Comparison of ENCODE assay signal across 8 cellular contexts in genomic region chr1:37930246-37931142, GRCh38. TPM values are rescaled to one million over a fixed set of nuclear protein-coding genes. Genes with fewer than 3 reads are reported as not detected.
A peak's percentile ranks its signal among the peaks of the same experiment; 100 is the strongest.
DNase-seq lines count a peak whose midpoint lies in the region; ATAC-seq, FAIRE-seq and TF ChIP-seq lines count a peak whose summit lies in the region.

No MANE protein-coding gene starts in this region.

- peak overlapping the region; percentile 66 for H3K9ac ChIP-seq in OCI-LY3 (ENCODE audit: low read length)
- H3K9ac ChIP-seq in GM12878 (ENCODE audit: control insufficient read depth, insufficient read depth, low read length), result peak overlapping the region; percentile 83

- BruUV-seq in GM12878 (replicated peaks; lab: Mats Ljungman, UMichigan), result no TSS peak

- H3K4me1 ChIP-seq in OCI-LY3 (ENCODE audit: low read length) (peaks cover 9% of the 10 kb centered on the region), GM12878 (ENCODE audit: control insufficient read depth, insufficient read depth, low read length) (peaks cover 9% of the 10 kb centered on the region), thoracic aorta (ENCODE audit: control insufficient read depth in 1 of 2, low read depth in 2 of 2) (peaks cover 19 to 41% of the 10 kb centered on the region in 2 donors)

- no peaks in the 10 kb centered on the region for H4K20me1 ChIP-seq in OCI-LY3 (ENCODE audit: insufficient read depth, low read length)
- no peaks in the 10 kb centered on the region for H4K20me1 ChIP-seq in GM12878 (ENCODE audit: control insufficient read depth, insufficient read depth)

- H3K79me2 ChIP-seq in OCI-LY3 (ENCODE audit: low read length), result peaks cover 13% of the 10 kb centered on the region
- H3K79me2 ChIP-seq in GM12878 (ENCODE audit: control insufficient read depth, insufficient read depth, low read length), result peaks cover 56% of the 10 kb centered on the region

- TF ChIP-seq CTCF in OCI-LY3 (IDR thresholded peaks at IDR 0.05; ENCODE audit: low read depth, low read length), result no peak
- no peak for TF ChIP-seq CTCF in GM12878 (IDR thresholded peaks at IDR 0.05 in 2 of 3, conservative IDR thresholded peaks at IDR 0.05 in 1 of 3; ENCODE audit: control insufficient read depth in 2 of 3, extremely low read depth in 1 of 3, insufficient read depth in 1 of 3, low read depth in 3 of 3, low read length in 3 of 3)
- TF ChIP-seq CTCF in mesothelial cell of epicardium (IDR thresholded peaks at IDR 0.05; ENCODE audit: unreplicated experiment), result no peak
- TF ChIP-seq CTCF in thoracic aorta (IDR thresholded peaks at IDR 0.05), result no peak

- no peaks in the 10 kb centered on the region for H3K9me3 Mint-ChIP-seq in mesothelial cell of epicardium

- no peaks in the 10 kb centered on the region for H3K27me3 Mint-ChIP-seq in mesothelial cell of epicardium (ENCODE audit: low read depth)

- H3K36me3 ChIP-seq in OCI-LY3 (replicated peaks; ENCODE audit: low read depth, low read length) (no peaks in the 10 kb centered on the region), GM12878 (ENCODE audit: control insufficient read depth in 2 of 2, insufficient read depth in 2 of 2, low read length in 1 of 2) (no peaks in the 10 kb centered on the region; a peak in 1 of 4 replicates), thoracic aorta (peaks cover 11% of the 10 kb centered on the region)

- RAD21 ChIA-PET in GM12878 (lab: Charles Lee; ENCODE audit: unreplicated experiment), result interaction anchor here (0.5 to 2.8 kb wide), 11 partner anchors 9 to 144 kb away, joined by 3 to 22 read pairs (median 3); partner anchors contain the start of genes C1orf122, INPP5B, SF3A3 and YRDC

- H3K27ac ChIP-seq in OCI-LY3 (ENCODE audit: low read length) (no peak overlapping the region), GM12878 (ENCODE audit: control insufficient read depth, insufficient read depth) (peak overlapping the region; percentile 67), thoracic aorta (peak overlapping the region; percentile 33 to 74), caudate nucleus (ENCODE audit: low read depth, low read length) (no peak overlapping the region)

- H3K4me3 Mint-ChIP-seq in mesothelial cell of epicardium, result peak overlapping the region; percentile 78

- 6% methylated on average over 13 of the region's 13 CpGs for WGBS in GM12878 (ENCODE audit: insufficient coverage, insufficient replicate concordance, low lambda C conversion rate, missing lambda C conversion rate)

- no peak for TF ChIP-seq POLR2A in GM12878 (IDR thresholded peaks at IDR 0.05; ENCODE audit: low read depth, low read length)

- in situ Hi-C loops in GM12878 (cut with MboI), result no loop called here

- TF ChIP-seq EP300 in GM12878 (IDR thresholded peaks at IDR 0.05; ENCODE audit: borderline replicate concordance in 1 of 2, control insufficient read depth in 1 of 2, low read depth in 2 of 2, low read length in 2 of 2), result no peak

- intact Hi-C loops in GM12878 (cut with micrococcal nuclease; ENCODE audit: unreplicated experiment), result no loop called here

- H3K4me1 Mint-ChIP-seq in mesothelial cell of epicardium, result peaks cover 26% of the 10 kb centered on the region

- H2AFZ ChIP-seq in OCI-LY3 (ENCODE audit: low read depth, low read length) (no peak overlapping the region), GM12878 (ENCODE audit: control insufficient read depth, low read depth, low read length) (no peak overlapping the region)

- H3K4me3 ChIP-seq in OCI-LY3 (ENCODE audit: low read length), result peak overlapping the region; percentile 90
- H3K4me3 ChIP-seq in GM12878, result peak overlapping the region; percentile 97
- H3K4me3 ChIP-seq in thoracic aorta, result peak overlapping the region; percentile 94

- peak; percentile 10 for ATAC-seq in GM12878
- no peak for ATAC-seq in thoracic aorta (ENCODE audit: insufficient number of reproducible peaks, low FRiP score, low read depth)

- POLR2A ChIA-PET in GM12878 (lab: Charles Lee), result interaction anchor here (0.5 to 2.8 kb wide), 9 partner anchors 8 to 360 kb away, joined by 3 to 25 read pairs (median 8); partner anchors contain the start of gene INPP5B

- peak overlapping the region; percentile 54 for H3K27ac Mint-ChIP-seq in mesothelial cell of epicardium

- TF ChIP-seq RAD21 in GM12878 (IDR thresholded peaks at IDR 0.05; ENCODE audit: insufficient read depth, low read depth, low read length), result no peak

- H3K4me2 ChIP-seq in OCI-LY3 (ENCODE audit: low read length) (peak overlapping the region; percentile 96), GM12878 (ENCODE audit: control insufficient read depth, insufficient read depth) (peak overlapping the region; percentile 71)

- FAIRE-seq in GM12878 (lab: Jason Lieb, UNC), result peak; percentile 78

- peaks cover 7% of the 10 kb centered on the region for H3K36me3 Mint-ChIP-seq in mesothelial cell of epicardium

- H3K27me3 ChIP-seq in OCI-LY3 (ENCODE audit: low read depth, low read length) (no peaks in the 10 kb centered on the region), GM12878 (replicated peaks in 1 of 2; ENCODE audit: control insufficient read depth in 2 of 2, insufficient read depth in 2 of 2, low read length in 1 of 2) (no peaks in the 10 kb centered on the region), thoracic aorta (replicated peaks; ENCODE audit: insufficient read depth) (no peaks in the 10 kb centered on the region)

- SMC1A ChIA-PET in GM12878 (lab: Charles Lee; ENCODE audit: uncharacterized antibody, unreplicated experiment), result interaction anchor here (0.9 to 2.9 kb wide), 8 partner anchors 9 to 71 kb away, joined by 3 to 18 read pairs (median 6); partner anchors contain the start of genes INPP5B and MTF1

- H3K9me3 ChIP-seq in OCI-LY3 (ENCODE audit: insufficient read depth, low read length) (no peaks in the 10 kb centered on the region), GM12878 (replicated peaks; ENCODE audit: control insufficient read depth, insufficient read depth, low read length) (no peaks in the 10 kb centered on the region; the same call in 2 of the 3 replicates), thoracic aorta (no peaks in the 10 kb centered on the region)

- CTCF ChIA-PET in GM12878 (lab: Yijun Ruan, JAX), result interaction anchor here (0.9 to 2.4 kb wide), 8 partner anchors 8 to 41 kb away, joined by 3 to 9 read pairs (median 5); no protein-coding TSS in a partner anchor

- DNase-seq in EH (ENCODE audit: low read depth) (peak; percentile 28), GM12878 (ENCODE audit: low read depth, low spot score) (no peak), mesothelial cell of epicardium (ENCODE audit: low spot score in 2 of 2, unreplicated experiment in 2 of 2) (no peak), thoracic aorta (ENCODE audit: low spot score) (no peak), DMS53 (lab: John Stamatoyannopoulos, UW) (no peak), glomerular visceral epithelial cell (ENCODE audit: extremely low spot score) (no peak), caudate nucleus (lab: John Stamatoyannopoulos, UW) (no peak)

TF ChIP-seq in GM12878, 131 proteins besides CTCF, POLR2A, EP300 and RAD21 (continues in another document):
- no peak for TF ChIP-seq RBBP5 (conservative IDR thresholded peaks at IDR 0.05)
- TF ChIP-seq POU2F2 (IDR thresholded peaks at IDR 0.05; ENCODE audit: borderline replicate concordance, low read depth, low read length), result no peak
- TF ChIP-seq SIX5 (IDR thresholded peaks at IDR 0.05; ENCODE audit: low read depth, low read length, severe bottlenecking), result no peak

RNA-seq across cellular contexts. Expression of gene INPP5B, which starts 16.4 kb away (rescaled TPM):
- total RNA-seq in GM12878 (2013; cell fraction: nucleolus; rRNA removed), result 129 and 133 TPM in 2 replicates
- total RNA-seq in GM12878 (2014; rRNA removed) (38.5 and 46.2 TPM in 2 replicates), GM12878 (2014; rRNA removed; fragmentation: Illumina TruSeq; extraction: Trizol) (28.8 and 28.9 TPM in 2 replicates), GM12878 (2021) (32.0 and 32.6 TPM in 2 replicates), mesothelial cell of epicardium (20.7 to 21.5 TPM (median 20.9 TPM) in 3 replicates), thoracic aorta (10 to 100 TPM; 44.2 to 44.5 TPM)
- polyA plus RNA-seq in GM12878 (2011; ENCODE audit: low read depth), result 16.3 TPM
- polyA plus RNA-seq in GM12878 (2011; rRNA removed) (45.0 and 54.4 TPM in 2 replicates), GM12878 (2014; fragmentation: Illumina TruSeq; extraction: Trizol) (25.0 and 27.1 TPM in 2 replicates), GM12878 (2014; fragmentation: Nextera tagmentation; extraction: Ambion mirVana) (10 to 100 TPM; 10.9 to 14.6 TPM), GM12878 (2014; rRNA removed) (27.8 and 29.7 TPM in 2 replicates), GM12878 (2016; fragmentation: Nextera tagmentation; extraction: Ambion mirVana) (10 to 100 TPM; 18.3 to 22.2 TPM)
- 43.4 and 43.6 TPM in 2 replicates for polyA plus RNA-seq in GM12878 (2011; cell fraction: cytosol; rRNA removed)
- polyA plus RNA-seq in GM12878 (2011; cell fraction: nucleus; rRNA removed), result 73.7 and 81.6 TPM in 2 replicates
- 17.4 and 21.7 TPM in 2 replicates for polyA plus RNA-seq in GM12878 (2012)
- 50.5 and 57.4 TPM in 2 replicates for polyA minus RNA-seq in GM12878 (2011; rRNA and poly(A)+ RNA removed)
- 16.6 and 20.0 TPM in 2 replicates for polyA minus RNA-seq in GM12878 (2011; cell fraction: cytosol; rRNA and poly(A)+ RNA removed)
- 32.5 and 63.1 TPM in 2 replicates for polyA minus RNA-seq in GM12878 (2011; cell fraction: nucleus; rRNA and poly(A)+ RNA removed)

RNA-seq across cellular contexts. Expression of gene SF3A3, which starts 59.3 kb away (rescaled TPM):
- total RNA-seq in GM12878 (2013; cell fraction: nucleolus; rRNA removed), result 53.4 and 56.6 TPM in 2 replicates
- total RNA-seq in GM12878 (2014; rRNA removed), result 83.7 and 106 TPM in 2 replicates
- 164 and 165 TPM in 2 replicates for total RNA-seq in GM12878 (2014; rRNA removed; fragmentation: Illumina TruSeq; extraction: Trizol)
- 72.3 and 78.9 TPM in 2 replicates for total RNA-seq in GM12878 (2021)
- polyA plus RNA-seq in GM12878 (2011; ENCODE audit: low read depth), result 62.9 TPM
- 76.5 and 110 TPM in 2 replicates for polyA plus RNA-seq in GM12878 (2011; rRNA removed)
- 39.0 TPM in 2 replicates for polyA plus RNA-seq in GM12878 (2011; cell fraction: cytosol; rRNA removed)
- polyA plus RNA-seq in GM12878 (2011; cell fraction: nucleus; rRNA removed), result 40.8 and 53.3 TPM in 2 replicates
- polyA plus RNA-seq in GM12878 (2012), result 48.6 and 66.5 TPM in 2 replicates
- polyA plus RNA-seq in GM12878 (2014; fragmentation: Illumina TruSeq; extraction: Trizol), result 170 and 185 TPM in 2 replicates
- 100 to 1,000 TPM in 1 of 2 experiments, 10 to 100 TPM in 1; 86.0 to 133 TPM for polyA plus RNA-seq in GM12878 (2014; fragmentation: Nextera tagmentation; extraction: Ambion mirVana)
- 74.4 and 98.3 TPM in 2 replicates for polyA plus RNA-seq in GM12878 (2014; rRNA removed)
- 100 to 1,000 TPM; 154 to 155 TPM for polyA plus RNA-seq in GM12878 (2016; fragmentation: Nextera tagmentation; extraction: Ambion mirVana)
- polyA minus RNA-seq in GM12878 (2011; rRNA and poly(A)+ RNA removed), result 42.9 and 53.5 TPM in 2 replicates
- polyA minus RNA-seq in GM12878 (2011; cell fraction: cytosol; rRNA and poly(A)+ RNA removed), result 31.5 and 45.2 TPM in 2 replicates
- polyA minus RNA-seq in GM12878 (2011; cell fraction: nucleus; rRNA and poly(A)+ RNA removed), result 14.7 and 25.3 TPM in 2 replicates
- 69.8 to 82.2 TPM (median 80.7 TPM) in 3 replicates for total RNA-seq in mesothelial cell of epicardium
- total RNA-seq in thoracic aorta, result 10 to 100 TPM; 31.8 to 61.3 TPM

Comparison
In these comparisons a context has a peak if more than half of its experiments do, and no peak if none do; other contexts are left out.
1. H3K27ac ChIP-seq: peak in GM12878 (single experiment) and thoracic aorta (2 of 2); none in OCI-LY3 (single experiment) and caudate nucleus (single experiment).
2. Peak in every context shown above with its lines, with median percentiles within 50 percentile points of each other: H3K4me3 ChIP-seq.